10 cellular contexts compared by ENCODE assay signal in genomic region chr4:138576684-138577083, GRCh38.
DNase-seq lines count a peak whose midpoint lies in the region; ATAC-seq lines count a peak whose summit lies in the region.
"Had no signal": no experiment of that assay in that cellular context is flagged by ENCODE, and none has a peak within 500 bp of the region (broad histone marks: within the 10 kb centered on the region; RNA-seq: fewer than 3 reads in every experiment).

No MANE protein-coding gene starts in this region.

- in situ Hi-C loops in Caki2 (cut with HindIII; ENCODE audit: low pct_unique_long_range_greater_than_20kb, low sequenced_read_pairs), result no loop called here

- DNase-seq in Caki2 (ENCODE audit: low read depth) (peak; percentile 14), SKM-1 treated with dmso at 0.1 percent for 144 hours (lab: John Stamatoyannopoulos, UW; ENCODE audit: unreplicated experiment) (peak; percentile 13), iPS-NIHi11 (ENCODE audit: low spot score) (peak; percentile 33), medulla oblongata (ENCODE audit: extremely low spot score) (no peak), foreskin melanocyte (no peak)
- DNase-seq: NCI-H510A treated with DMSO at 0.1 percent for 48 hours had no signal

- ATAC-seq in HG03342 (IDR thresholded peaks at IDR 0.05; ENCODE audit: unreplicated experiment) (peak; percentile 48), GM19455 (IDR thresholded peaks at IDR 0.05; ENCODE audit: unreplicated experiment) (no peak), HG03097 (IDR thresholded peaks at IDR 0.05; ENCODE audit: low FRiP score, unreplicated experiment) (no peak)
- ATAC-seq: natural killer cell treated with Interleukin-12 subunit alpha and Interleukin-12 subunit beta and Interleukin-15 and Interleukin-18, amount 100 ng/mL, for 72 hours had no signal

Comparison
In these comparisons a context has a peak if more than half of its experiments do, and no peak if none do; other contexts are left out.
1. DNase-seq: peak in Caki2 (single experiment), SKM-1 treated with dmso at 0.1 percent for 144 hours (single experiment) and iPS-NIHi11 (single experiment); none in medulla oblongata (single experiment) and foreskin melanocyte (single experiment).